30 cellular contexts compared by ENCODE assay signal in genomic region chr3:33949074-33949473, GRCh38.
"Had no signal": no experiment of that assay in that cellular context is flagged by ENCODE, and none has a peak within 500 bp of the region (broad histone marks: within the 10 kb centered on the region; RNA-seq: fewer than 3 reads in every experiment).

No MANE protein-coding gene starts in this region.

- FAIRE-seq: pancreas had no signal

- H3K4me1 ChIP-seq: lower lobe of right lung, pancreas, prostate gland, stomach, testis, thyroid gland, transverse colon, upper lobe of left lung, vagina had no signal

- H3K27me3 ChIP-seq: pancreas, testis, thyroid gland, transverse colon, upper lobe of left lung, vagina had no signal

- H3K9me3 ChIP-seq: lower lobe of right lung, mucosa of descending colon, pancreas, prostate gland, stomach, testis, thyroid gland, transverse colon, upper lobe of left lung, vagina had no signal

- ATAC-seq: left cardiac atrium; left lobe of liver; lower lobe of right lung; mucosa of descending colon; naive thymus-derived CD4-positive, alpha-beta T cell; natural killer cell treated with Interleukin-12 subunit alpha and Interleukin-12 subunit beta and Interleukin-15 and Interleukin-18, amount 100 ng/mL, for 72 hours; pancreas; right cardiac atrium; sciatic nerve; stimulated activated naive B cell treated with anti-CD40 and anti-IgM and Interleukin-4, amounts not matched to agents 10 μg/mL and 1 μg/mL and 100 μg/mL, for 72 hours; stimulated activated naive CD8-positive, alpha-beta T cell treated with anti-CD3 and anti-CD28 coated beads, Interleukin-15, Interleukin-2, amounts not matched to agents 100 U/mL and 50 U/mL, for 24 hours had no signal

- H3K27ac ChIP-seq: hepatocyte, lower lobe of right lung, pancreas, prostate gland, skin epidermis, stomach, testis, thyroid gland, transverse colon, upper lobe of left lung, vagina had no signal

- H3K4me3 ChIP-seq: hepatocyte, lower lobe of right lung, mucosa of descending colon, pancreas, prostate gland, skin epidermis, stomach, testis, thyroid gland, transverse colon, upper lobe of left lung, vagina had no signal

- H3K36me3 ChIP-seq: lower lobe of right lung, pancreas, prostate gland, stomach, thyroid gland, transverse colon, upper lobe of left lung, vagina had no signal

- H3K4me2 ChIP-seq: hepatocyte had no signal

- DNase-seq: islet precursor cell; kidney glomerular epithelial cell; left cardiac atrium; lower lobe of right lung; midbrain; mucosa of descending colon; naive thymus-derived CD4-positive, alpha-beta T cell; nucleus accumbens; pancreas; posterior cingulate gyrus; retina; right cardiac atrium; stimulated activated CD4-positive, alpha-beta T cell treated with anti-CD3 and anti-CD28 coated beads, Interleukin-12 subunit alpha, Interleukin-12 subunit beta, amount 100 ng/mL, for 4 hours; stimulated activated CD4-positive, alpha-beta T cell treated with anti-CD3 and anti-CD28 coated beads, Interleukin-15, amount 100 ng/mL, for 24 hours; stimulated activated CD4-positive, alpha-beta T cell treated with anti-CD3 and anti-CD28 coated beads, Interleukin-2, amount 100 ng/mL, for 24 hours; stimulated activated CD4-positive, alpha-beta T cell treated with anti-CD3 and anti-CD28 coated beads, Interleukin-4, amount 100 ng/mL, for 1 hour; stimulated activated naive B cell treated with anti-CD40 and anti-IgM and Interleukin-4, amounts not matched to agents 10 μg/mL and 1 μg/mL and 100 μg/mL, for 72 hours; stimulated activated naive CD8-positive, alpha-beta T cell treated with anti-CD3 and anti-CD28 coated beads, Interleukin-15, Interleukin-2, amounts not matched to agents 100 U/mL and 50 U/mL, for 24 hours; stomach; testis; thyroid gland; transverse colon; upper lobe of left lung had no signal

- H3K79me2 ChIP-seq: hepatocyte had no signal
